1 cellular context compared by ENCODE assay signal in the genomic region with DNA sequence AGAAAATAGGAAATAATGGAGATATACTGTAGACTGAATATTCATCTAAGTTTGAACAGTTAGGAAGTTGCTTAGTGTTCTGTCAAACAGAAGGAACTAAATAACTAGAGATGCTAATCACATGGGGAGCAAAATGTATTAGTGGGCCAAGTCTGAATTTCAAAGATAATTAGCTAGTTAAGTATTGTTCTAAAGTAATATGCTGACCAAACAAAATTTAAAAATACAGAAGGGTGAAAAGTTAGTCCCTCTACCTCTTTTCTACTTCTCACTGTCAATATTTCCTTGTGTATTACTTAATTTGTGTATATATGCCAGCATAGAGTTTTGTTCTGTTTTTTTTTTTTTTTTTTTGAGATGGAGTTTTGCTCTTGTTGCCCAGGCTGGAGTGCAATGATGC.
A peak's percentile ranks its signal among the peaks of the same experiment; 100 is the strongest.
TF ChIP-seq lines count a peak whose summit lies in the region.

No MANE protein-coding gene starts in this region.

TF ChIP-seq in H1, 55 proteins besides CTCF, POLR2A, EP300 and RAD21:
- TF ChIP-seq MAFK (IDR thresholded peaks at IDR 0.05; ENCODE audit: low read depth, low read length) (peak; percentile 62; the same call in 1 of the 2 replicates), SAP30 (IDR thresholded peaks at IDR 0.05; ENCODE audit: insufficient read depth, insufficient replicate concordance, low read length) (no peak), CEBPB (IDR thresholded peaks at IDR 0.05; ENCODE audit: low read depth, low read length) (no peak), TCF12 (IDR thresholded peaks at IDR 0.05; ENCODE audit: low read depth, low read length) (no peak)
- TF ChIP-seq, protein P1, sequence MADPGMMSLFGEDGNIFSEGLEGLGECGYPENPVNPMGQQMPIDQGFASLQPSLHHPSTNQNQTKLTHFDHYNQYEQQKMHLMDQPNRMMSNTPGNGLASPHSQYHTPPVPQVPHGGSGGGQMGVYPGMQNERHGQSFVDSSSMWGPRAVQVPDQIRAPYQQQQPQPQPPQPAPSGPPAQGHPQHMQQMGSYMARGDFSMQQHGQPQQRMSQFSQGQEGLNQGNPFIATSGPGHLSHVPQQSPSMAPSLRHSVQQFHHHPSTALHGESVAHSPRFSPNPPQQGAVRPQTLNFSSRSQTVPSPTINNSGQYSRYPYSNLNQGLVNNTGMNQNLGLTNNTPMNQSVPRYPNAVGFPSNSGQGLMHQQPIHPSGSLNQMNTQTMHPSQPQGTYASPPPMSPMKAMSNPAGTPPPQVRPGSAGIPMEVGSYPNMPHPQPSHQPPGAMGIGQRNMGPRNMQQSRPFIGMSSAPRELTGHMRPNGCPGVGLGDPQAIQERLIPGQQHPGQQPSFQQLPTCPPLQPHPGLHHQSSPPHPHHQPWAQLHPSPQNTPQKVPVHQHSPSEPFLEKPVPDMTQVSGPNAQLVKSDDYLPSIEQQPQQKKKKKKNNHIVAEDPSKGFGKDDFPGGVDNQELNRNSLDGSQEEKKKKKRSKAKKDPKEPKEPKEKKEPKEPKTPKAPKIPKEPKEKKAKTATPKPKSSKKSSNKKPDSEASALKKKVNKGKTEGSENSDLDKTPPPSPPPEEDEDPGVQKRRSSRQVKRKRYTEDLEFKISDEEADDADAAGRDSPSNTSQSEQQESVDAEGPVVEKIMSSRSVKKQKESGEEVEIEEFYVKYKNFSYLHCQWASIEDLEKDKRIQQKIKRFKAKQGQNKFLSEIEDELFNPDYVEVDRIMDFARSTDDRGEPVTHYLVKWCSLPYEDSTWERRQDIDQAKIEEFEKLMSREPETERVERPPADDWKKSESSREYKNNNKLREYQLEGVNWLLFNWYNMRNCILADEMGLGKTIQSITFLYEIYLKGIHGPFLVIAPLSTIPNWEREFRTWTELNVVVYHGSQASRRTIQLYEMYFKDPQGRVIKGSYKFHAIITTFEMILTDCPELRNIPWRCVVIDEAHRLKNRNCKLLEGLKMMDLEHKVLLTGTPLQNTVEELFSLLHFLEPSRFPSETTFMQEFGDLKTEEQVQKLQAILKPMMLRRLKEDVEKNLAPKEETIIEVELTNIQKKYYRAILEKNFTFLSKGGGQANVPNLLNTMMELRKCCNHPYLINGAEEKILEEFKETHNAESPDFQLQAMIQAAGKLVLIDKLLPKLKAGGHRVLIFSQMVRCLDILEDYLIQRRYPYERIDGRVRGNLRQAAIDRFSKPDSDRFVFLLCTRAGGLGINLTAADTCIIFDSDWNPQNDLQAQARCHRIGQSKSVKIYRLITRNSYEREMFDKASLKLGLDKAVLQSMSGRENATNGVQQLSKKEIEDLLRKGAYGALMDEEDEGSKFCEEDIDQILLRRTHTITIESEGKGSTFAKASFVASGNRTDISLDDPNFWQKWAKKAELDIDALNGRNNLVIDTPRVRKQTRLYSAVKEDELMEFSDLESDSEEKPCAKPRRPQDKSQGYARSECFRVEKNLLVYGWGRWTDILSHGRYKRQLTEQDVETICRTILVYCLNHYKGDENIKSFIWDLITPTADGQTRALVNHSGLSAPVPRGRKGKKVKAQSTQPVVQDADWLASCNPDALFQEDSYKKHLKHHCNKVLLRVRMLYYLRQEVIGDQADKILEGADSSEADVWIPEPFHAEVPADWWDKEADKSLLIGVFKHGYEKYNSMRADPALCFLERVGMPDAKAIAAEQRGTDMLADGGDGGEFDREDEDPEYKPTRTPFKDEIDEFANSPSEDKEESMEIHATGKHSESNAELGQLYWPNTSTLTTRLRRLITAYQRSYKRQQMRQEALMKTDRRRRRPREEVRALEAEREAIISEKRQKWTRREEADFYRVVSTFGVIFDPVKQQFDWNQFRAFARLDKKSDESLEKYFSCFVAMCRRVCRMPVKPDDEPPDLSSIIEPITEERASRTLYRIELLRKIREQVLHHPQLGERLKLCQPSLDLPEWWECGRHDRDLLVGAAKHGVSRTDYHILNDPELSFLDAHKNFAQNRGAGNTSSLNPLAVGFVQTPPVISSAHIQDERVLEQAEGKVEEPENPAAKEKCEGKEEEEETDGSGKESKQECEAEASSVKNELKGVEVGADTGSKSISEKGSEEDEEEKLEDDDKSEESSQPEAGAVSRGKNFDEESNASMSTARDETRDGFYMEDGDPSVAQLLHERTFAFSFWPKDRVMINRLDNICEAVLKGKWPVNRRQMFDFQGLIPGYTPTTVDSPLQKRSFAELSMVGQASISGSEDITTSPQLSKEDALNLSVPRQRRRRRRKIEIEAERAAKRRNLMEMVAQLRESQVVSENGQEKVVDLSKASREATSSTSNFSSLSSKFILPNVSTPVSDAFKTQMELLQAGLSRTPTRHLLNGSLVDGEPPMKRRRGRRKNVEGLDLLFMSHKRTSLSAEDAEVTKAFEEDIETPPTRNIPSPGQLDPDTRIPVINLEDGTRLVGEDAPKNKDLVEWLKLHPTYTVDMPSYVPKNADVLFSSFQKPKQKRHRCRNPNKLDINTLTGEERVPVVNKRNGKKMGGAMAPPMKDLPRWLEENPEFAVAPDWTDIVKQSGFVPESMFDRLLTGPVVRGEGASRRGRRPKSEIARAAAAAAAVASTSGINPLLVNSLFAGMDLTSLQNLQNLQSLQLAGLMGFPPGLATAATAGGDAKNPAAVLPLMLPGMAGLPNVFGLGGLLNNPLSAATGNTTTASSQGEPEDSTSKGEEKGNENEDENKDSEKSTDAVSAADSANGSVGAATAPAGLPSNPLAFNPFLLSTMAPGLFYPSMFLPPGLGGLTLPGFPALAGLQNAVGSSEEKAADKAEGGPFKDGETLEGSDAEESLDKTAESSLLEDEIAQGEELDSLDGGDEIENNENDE (IDR thresholded peaks at IDR 0.05; ENCODE audit: insufficient replicate concordance, low read length), result no peak
TF ChIP-seq in H1: peak in this region for 1.
